12 cellular contexts compared by ENCODE assay signal in genomic region chr13:44932850-44933251, GRCh38. TPM values are rescaled to one million over a fixed set of nuclear protein-coding genes. Genes with fewer than 3 reads are reported as not detected.
A peak's percentile ranks its signal among the peaks of the same experiment; 100 is the strongest.
DNase-seq lines count a peak whose midpoint lies in the region; ATAC-seq, FAIRE-seq and TF ChIP-seq lines count a peak whose summit lies in the region.
"Had no signal": no experiment of that assay in that cellular context is flagged by ENCODE, and none has a peak within 500 bp of the region (broad histone marks: within the 10 kb centered on the region; RNA-seq: fewer than 3 reads in every experiment).

No MANE protein-coding gene starts in this region.

- no peaks in the 10 kb centered on the region for H3K27me3 Mint-ChIP-seq in astrocyte (ENCODE audit: low read depth, unreplicated experiment)

- H3K4me3 ChIP-seq in GM23248: peak overlapping the region; percentile 4; the same call in 1 of the 2 replicates
- H3K4me3 ChIP-seq in astrocyte (ENCODE audit: insufficient read depth, low read depth, low read length): no peak overlapping the region
- no peak overlapping the region for H3K4me3 ChIP-seq in gastrocnemius medialis

- H2AFZ ChIP-seq in GM23248: peak overlapping the region; percentile 74
- H2AFZ ChIP-seq in astrocyte (ENCODE audit: low read depth, low read length): peak overlapping the region; percentile 38

- peak overlapping the region; percentile 30 for H3K4me3 Mint-ChIP-seq in astrocyte (ENCODE audit: unreplicated experiment)
- H3K4me3 Mint-ChIP-seq: activated T-cell treated with anti-CD3 and anti-CD28 coated beads, Interleukin-2, amount 50 U/mL, for 4 hours had no signal

- H3K36me3 ChIP-seq in GM23248 (ENCODE audit: low read depth) (no peaks in the 10 kb centered on the region), astrocyte (ENCODE audit: insufficient read depth, low read length) (no peaks in the 10 kb centered on the region), gastrocnemius medialis (no peaks in the 10 kb centered on the region)

- intact Hi-C loops in left ventricle myocardium superior (cut with micrococcal nuclease): no loop called here
- intact Hi-C loops in gastrocnemius medialis (cut with DNase I; ENCODE audit: low total_unique reads): no loop called here
- intact Hi-C loops in head of caudate nucleus (cut with DNase I): no loop called here

- H3K9me3 Mint-ChIP-seq in astrocyte (ENCODE audit: unreplicated experiment): peaks cover 3% of the 10 kb centered on the region
- H3K9me3 Mint-ChIP-seq: activated T-cell treated with anti-CD3 and anti-CD28 coated beads, Interleukin-2, amount 50 U/mL, for 4 hours had no signal

- H3K27ac ChIP-seq in GM23248: peak overlapping the region; percentile 64
- peak overlapping the region; percentile 77 for H3K27ac ChIP-seq in astrocyte (ENCODE audit: low read depth, low read length)
- H3K27ac ChIP-seq in gastrocnemius medialis: peak overlapping the region; percentile 75 to 86 (median 82)

- peak overlapping the region; percentile 92 for H3K27ac Mint-ChIP-seq in astrocyte (ENCODE audit: unreplicated experiment)

- H3K9ac ChIP-seq in GM23248 (peak overlapping the region; percentile 37), astrocyte (ENCODE audit: low read length) (peak overlapping the region; percentile 64)

- H3K36me3 Mint-ChIP-seq in astrocyte (ENCODE audit: low read depth, unreplicated experiment): peaks cover 7% of the 10 kb centered on the region

- TF ChIP-seq POLR2A in gastrocnemius medialis (IDR thresholded peaks at IDR 0.05): no peak

- peaks cover 35% of the 10 kb centered on the region for H3F3A ChIP-seq in GM23248 (ENCODE audit: insufficient read depth)

- 6 to 8% methylated on average over 7 of the region's 7 CpGs for WGBS in GM23248 (ENCODE audit: low coverage in 1 of 2, low lambda C conversion rate in 2 of 2, missing lambda C conversion rate in 2 of 2), 2 experiments

- peak overlapping the region; percentile 59 for H3K4me2 ChIP-seq in GM23248 (ENCODE audit: unreplicated experiment)
- H3K4me2 ChIP-seq in astrocyte (ENCODE audit: low read length): peak overlapping the region; percentile 69

- H3K79me2 ChIP-seq in GM23248 (ENCODE audit: insufficient read depth) (no peaks in the 10 kb centered on the region), astrocyte (ENCODE audit: insufficient read depth, low read length) (no peaks in the 10 kb centered on the region)

- no peak for TF ChIP-seq CTCF in astrocyte (IDR thresholded peaks at IDR 0.05; ENCODE audit: insufficient read depth, low read depth, low read length)
- no peak for TF ChIP-seq CTCF in gastrocnemius medialis (IDR thresholded peaks at IDR 0.05 in 4 of 5, conservative IDR thresholded peaks at IDR 0.05 in 1 of 5)

- H3K27me3 ChIP-seq in GM23248 (replicated peaks; ENCODE audit: insufficient read depth): no peaks in the 10 kb centered on the region
- no peaks in the 10 kb centered on the region for H3K27me3 ChIP-seq in astrocyte (ENCODE audit: insufficient read depth, low read length)
- no peaks in the 10 kb centered on the region for H3K27me3 ChIP-seq in gastrocnemius medialis

- ATAC-seq in left ventricle myocardium superior: peak; percentile 80
- ATAC-seq in gastrocnemius medialis: peak; percentile 17 to 43
- ATAC-seq in HG02610 (IDR thresholded peaks at IDR 0.05; ENCODE audit: unreplicated experiment): no peak
- ATAC-seq: activated T-cell treated with anti-CD3 and anti-CD28 coated beads, Interleukin-2, amount 50 U/mL, for 4 hours had no signal

- in situ Hi-C loops in GM23248 (cut with MboI) (no loop called here), gastrocnemius medialis (cut with MboI; ENCODE audit: low sequenced_read_pairs in 4 of 4) (no loop called here)

- H4K20me1 ChIP-seq in GM23248 (ENCODE audit: insufficient read depth) (no peaks in the 10 kb centered on the region), astrocyte (ENCODE audit: insufficient read depth, low read length) (no peaks in the 10 kb centered on the region)

- H3K9me2 ChIP-seq in GM23248 (ENCODE audit: insufficient read depth): no peaks in the 10 kb centered on the region

- DNase-seq in GM23248 (peak; percentile 75), astrocyte (ENCODE audit: low read depth) (peak; percentile 60), left ventricle myocardium superior (no peak), gastrocnemius medialis (no peak), foreskin melanocyte (no peak), head of caudate nucleus (no peak), DMS53 (lab: John Stamatoyannopoulos, UW) (no peak)
- DNase-seq: activated T-cell treated with anti-CD3 and anti-CD28 coated beads, Interleukin-2, amount 50 U/mL, for 4 hours; COR-L47; effector CD8-positive, alpha-beta T cell; NCI-H2107 had no signal

- FAIRE-seq in astrocyte (lab: Jason Lieb, UNC): no peak

- H3K4me1 ChIP-seq in GM23248 (ENCODE audit: insufficient read depth): peaks cover 47% of the 10 kb centered on the region
- H3K4me1 ChIP-seq in astrocyte (ENCODE audit: insufficient read depth, low read length): peaks cover 33% of the 10 kb centered on the region
- peaks cover 36 to 49% of the 10 kb centered on the region in 2 donors for H3K4me1 ChIP-seq in gastrocnemius medialis

- no peaks in the 10 kb centered on the region for H3K9me3 ChIP-seq in GM23248 (ENCODE audit: low read depth)
- no peaks in the 10 kb centered on the region for H3K9me3 ChIP-seq in astrocyte (ENCODE audit: insufficient read depth, low read depth, low read length)
- no peaks in the 10 kb centered on the region for H3K9me3 ChIP-seq in gastrocnemius medialis

- peaks cover 40% of the 10 kb centered on the region for H3K4me1 Mint-ChIP-seq in astrocyte (ENCODE audit: low read depth, unreplicated experiment)

RNA-seq across cellular contexts. Expression of gene NUFIP1, which starts 56.4 kb away (rescaled TPM):
- total RNA-seq in GM23248 (2014; rRNA removed; shearing (Covaris generic)): 1.0 and 1.3 TPM in 2 replicates
- 5.5 TPM in 2 replicates for polyA plus RNA-seq in GM23248 (2016; fragmentation: Nextera tagmentation; extraction: Ambion mirVana)
- total RNA-seq in astrocyte (7.0 and 7.6 TPM in 2 replicates), left ventricle myocardium superior (2.9 TPM), gastrocnemius medialis (1 to 10 TPM; 3.4 to 5.3 (median 4.5) TPM)

RNA-seq across cellular contexts. Expression of gene GPALPP1, which starts 56.5 kb away (rescaled TPM):
- total RNA-seq in GM23248 (2014; rRNA removed; shearing (Covaris generic)): 22.8 and 29.2 TPM in 2 replicates
- polyA plus RNA-seq in GM23248 (2016; fragmentation: Nextera tagmentation; extraction: Ambion mirVana): 18.5 and 21.2 TPM in 2 replicates
- 18.5 and 22.2 TPM in 2 replicates for total RNA-seq in astrocyte
- total RNA-seq in left ventricle myocardium superior: 10.7 TPM
- 10 to 100 TPM in 2 of 4 donors, 1 to 10 TPM in 2; 6.4 to 16.2 (median 9.6) TPM for total RNA-seq in gastrocnemius medialis

Comparison
In these comparisons a context has a peak if more than half of its experiments do, and no peak if none do; other contexts are left out.
1. DNase-seq: peak in GM23248 (single experiment) and astrocyte (single experiment); none in left ventricle myocardium superior (single experiment), gastrocnemius medialis (0 of 2), foreskin melanocyte (single experiment), head of caudate nucleus (0 of 42) and DMS53 (single experiment).
2. Peak in every context shown above with its lines, with median percentiles within 50 percentile points of each other: H3K27ac ChIP-seq.